1 cellular context compared by ENCODE assay signal in genomic region chrX:2828404-2829065, GRCh38.
TF ChIP-seq lines count a peak whose summit lies in the region.

TSS of gene GYG2 (plus strand) at chrX:2828930. CDS start at chrX:2830189, 1,259 bp downstream.

TF ChIP-seq in HepG2, 621 proteins besides CTCF, POLR2A, EP300 and RAD21 (continued from another document and continues in another):
- no peak for TF ChIP-seq ZNF407 (CRISPR knock-in tag; IDR thresholded peaks at IDR 0.05; ENCODE audit: not compliant biosample characterization)
- TF ChIP-seq PATZ1 (CRISPR knock-in tag; IDR thresholded peaks at IDR 0.05) = peak; percentile 43; the same call in 1 of the 2 replicates
- TF ChIP-seq, protein P1, sequence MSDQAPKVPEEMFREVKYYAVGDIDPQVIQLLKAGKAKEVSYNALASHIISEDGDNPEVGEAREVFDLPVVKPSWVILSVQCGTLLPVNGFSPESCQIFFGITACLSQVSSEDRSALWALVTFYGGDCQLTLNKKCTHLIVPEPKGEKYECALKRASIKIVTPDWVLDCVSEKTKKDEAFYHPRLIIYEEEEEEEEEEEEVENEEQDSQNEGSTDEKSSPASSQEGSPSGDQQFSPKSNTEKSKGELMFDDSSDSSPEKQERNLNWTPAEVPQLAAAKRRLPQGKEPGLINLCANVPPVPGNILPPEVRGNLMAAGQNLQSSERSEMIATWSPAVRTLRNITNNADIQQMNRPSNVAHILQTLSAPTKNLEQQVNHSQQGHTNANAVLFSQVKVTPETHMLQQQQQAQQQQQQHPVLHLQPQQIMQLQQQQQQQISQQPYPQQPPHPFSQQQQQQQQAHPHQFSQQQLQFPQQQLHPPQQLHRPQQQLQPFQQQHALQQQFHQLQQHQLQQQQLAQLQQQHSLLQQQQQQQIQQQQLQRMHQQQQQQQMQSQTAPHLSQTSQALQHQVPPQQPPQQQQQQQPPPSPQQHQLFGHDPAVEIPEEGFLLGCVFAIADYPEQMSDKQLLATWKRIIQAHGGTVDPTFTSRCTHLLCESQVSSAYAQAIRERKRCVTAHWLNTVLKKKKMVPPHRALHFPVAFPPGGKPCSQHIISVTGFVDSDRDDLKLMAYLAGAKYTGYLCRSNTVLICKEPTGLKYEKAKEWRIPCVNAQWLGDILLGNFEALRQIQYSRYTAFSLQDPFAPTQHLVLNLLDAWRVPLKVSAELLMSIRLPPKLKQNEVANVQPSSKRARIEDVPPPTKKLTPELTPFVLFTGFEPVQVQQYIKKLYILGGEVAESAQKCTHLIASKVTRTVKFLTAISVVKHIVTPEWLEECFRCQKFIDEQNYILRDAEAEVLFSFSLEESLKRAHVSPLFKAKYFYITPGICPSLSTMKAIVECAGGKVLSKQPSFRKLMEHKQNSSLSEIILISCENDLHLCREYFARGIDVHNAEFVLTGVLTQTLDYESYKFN (CRISPR knock-in tag; conservative IDR thresholded peaks at IDR 0.05) = peak; percentile 58
- TF ChIP-seq ZBTB38 (CRISPR knock-in tag; IDR thresholded peaks at IDR 0.05) = no peak
- TF ChIP-seq ZNF615 (CRISPR knock-in tag; IDR thresholded peaks at IDR 0.05; ENCODE audit: borderline replicate concordance) = no peak
- no peak for TF ChIP-seq FOXA1 (IDR thresholded peaks at IDR 0.05)
- peak; percentile 15; the same call in 1 of the 2 replicates for TF ChIP-seq FOXA1 (CRISPR knock-in tag; IDR thresholded peaks at IDR 0.05)
- TF ChIP-seq YY1 (IDR thresholded peaks at IDR 0.05; ENCODE audit: insufficient read depth, insufficient replicate concordance, low read depth, low read length) = peak; percentile 11
- peak; percentile 64 for TF ChIP-seq HNF4A (CRISPR knock-in tag; IDR thresholded peaks at IDR 0.05)
- TF ChIP-seq SMAD3 (CRISPR knock-in tag; IDR thresholded peaks at IDR 0.05) = no peak
- peak; percentile 62 for TF ChIP-seq ZNF687 (CRISPR knock-in tag; IDR thresholded peaks at IDR 0.05)
- peak; percentile 44 for TF ChIP-seq ASH2L (IDR thresholded peaks at IDR 0.05; ENCODE audit: insufficient read length, low read depth, low read length)
- peak; percentile 43; the same call in 1 of the 2 replicates for TF ChIP-seq NCOA2 (CRISPR knock-in tag; IDR thresholded peaks at IDR 0.05)
- no peak for TF ChIP-seq ZNF468 (CRISPR knock-in tag; IDR thresholded peaks at IDR 0.05)
- TF ChIP-seq, protein P2, sequence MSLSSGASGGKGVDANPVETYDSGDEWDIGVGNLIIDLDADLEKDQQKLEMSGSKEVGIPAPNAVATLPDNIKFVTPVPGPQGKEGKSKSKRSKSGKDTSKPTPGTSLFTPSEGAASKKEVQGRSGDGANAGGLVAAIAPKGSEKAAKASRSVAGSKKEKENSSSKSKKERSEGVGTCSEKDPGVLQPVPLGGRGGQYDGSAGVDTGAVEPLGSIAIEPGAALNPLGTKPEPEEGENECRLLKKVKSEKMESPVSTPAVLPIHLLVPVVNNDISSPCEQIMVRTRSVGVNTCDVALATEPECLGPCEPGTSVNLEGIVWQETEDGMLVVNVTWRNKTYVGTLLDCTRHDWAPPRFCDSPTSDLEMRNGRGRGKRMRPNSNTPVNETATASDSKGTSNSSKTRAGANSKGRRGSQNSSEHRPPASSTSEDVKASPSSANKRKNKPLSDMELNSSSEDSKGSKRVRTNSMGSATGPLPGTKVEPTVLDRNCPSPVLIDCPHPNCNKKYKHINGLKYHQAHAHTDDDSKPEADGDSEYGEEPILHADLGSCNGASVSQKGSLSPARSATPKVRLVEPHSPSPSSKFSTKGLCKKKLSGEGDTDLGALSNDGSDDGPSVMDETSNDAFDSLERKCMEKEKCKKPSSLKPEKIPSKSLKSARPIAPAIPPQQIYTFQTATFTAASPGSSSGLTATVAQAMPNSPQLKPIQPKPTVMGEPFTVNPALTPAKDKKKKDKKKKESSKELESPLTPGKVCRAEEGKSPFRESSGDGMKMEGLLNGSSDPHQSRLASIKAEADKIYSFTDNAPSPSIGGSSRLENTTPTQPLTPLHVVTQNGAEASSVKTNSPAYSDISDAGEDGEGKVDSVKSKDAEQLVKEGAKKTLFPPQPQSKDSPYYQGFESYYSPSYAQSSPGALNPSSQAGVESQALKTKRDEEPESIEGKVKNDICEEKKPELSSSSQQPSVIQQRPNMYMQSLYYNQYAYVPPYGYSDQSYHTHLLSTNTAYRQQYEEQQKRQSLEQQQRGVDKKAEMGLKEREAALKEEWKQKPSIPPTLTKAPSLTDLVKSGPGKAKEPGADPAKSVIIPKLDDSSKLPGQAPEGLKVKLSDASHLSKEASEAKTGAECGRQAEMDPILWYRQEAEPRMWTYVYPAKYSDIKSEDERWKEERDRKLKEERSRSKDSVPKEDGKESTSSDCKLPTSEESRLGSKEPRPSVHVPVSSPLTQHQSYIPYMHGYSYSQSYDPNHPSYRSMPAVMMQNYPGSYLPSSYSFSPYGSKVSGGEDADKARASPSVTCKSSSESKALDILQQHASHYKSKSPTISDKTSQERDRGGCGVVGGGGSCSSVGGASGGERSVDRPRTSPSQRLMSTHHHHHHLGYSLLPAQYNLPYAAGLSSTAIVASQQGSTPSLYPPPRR (CRISPR knock-in tag; IDR thresholded peaks at IDR 0.05; ENCODE audit: borderline replicate concordance) = no peak
- no peak for TF ChIP-seq NRL (CRISPR knock-in tag; IDR thresholded peaks at IDR 0.05; ENCODE audit: borderline replicate concordance)
- TF ChIP-seq ZNF790 (CRISPR knock-in tag; IDR thresholded peaks at IDR 0.05; ENCODE audit: borderline replicate concordance) = no peak
- TF ChIP-seq ZNF547 (CRISPR knock-in tag; IDR thresholded peaks at IDR 0.05) = no peak
- TF ChIP-seq NFYB (CRISPR knock-in tag; IDR thresholded peaks at IDR 0.05) = peak; percentile 25; the same call in 1 of the 2 replicates
- TF ChIP-seq, protein P3, sequence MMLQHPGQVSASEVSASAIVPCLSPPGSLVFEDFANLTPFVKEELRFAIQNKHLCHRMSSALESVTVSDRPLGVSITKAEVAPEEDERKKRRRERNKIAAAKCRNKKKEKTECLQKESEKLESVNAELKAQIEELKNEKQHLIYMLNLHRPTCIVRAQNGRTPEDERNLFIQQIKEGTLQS (CRISPR knock-in tag; IDR thresholded peaks at IDR 0.05) = no peak
- no peak for TF ChIP-seq KLF15 (CRISPR knock-in tag; IDR thresholded peaks at IDR 0.05; ENCODE audit: borderline replicate concordance)
- TF ChIP-seq ZFP91 (CRISPR knock-in tag; IDR thresholded peaks at IDR 0.05; ENCODE audit: borderline replicate concordance) = no peak
- TF ChIP-seq ZNF577 (CRISPR knock-in tag; IDR thresholded peaks at IDR 0.05; ENCODE audit: borderline replicate concordance, low read depth) = no peak
- TF ChIP-seq ZNF138 (CRISPR knock-in tag; IDR thresholded peaks at IDR 0.05; ENCODE audit: low read depth) = no peak
- no peak for TF ChIP-seq NFKBIZ (CRISPR knock-in tag; IDR thresholded peaks at IDR 0.05)
- TF ChIP-seq ZNF24 (IDR thresholded peaks at IDR 0.05) = peak; percentile 67; the same call in 1 of the 2 replicates
